ENCODE assay signal across 19 cellular contexts in the genomic region with DNA sequence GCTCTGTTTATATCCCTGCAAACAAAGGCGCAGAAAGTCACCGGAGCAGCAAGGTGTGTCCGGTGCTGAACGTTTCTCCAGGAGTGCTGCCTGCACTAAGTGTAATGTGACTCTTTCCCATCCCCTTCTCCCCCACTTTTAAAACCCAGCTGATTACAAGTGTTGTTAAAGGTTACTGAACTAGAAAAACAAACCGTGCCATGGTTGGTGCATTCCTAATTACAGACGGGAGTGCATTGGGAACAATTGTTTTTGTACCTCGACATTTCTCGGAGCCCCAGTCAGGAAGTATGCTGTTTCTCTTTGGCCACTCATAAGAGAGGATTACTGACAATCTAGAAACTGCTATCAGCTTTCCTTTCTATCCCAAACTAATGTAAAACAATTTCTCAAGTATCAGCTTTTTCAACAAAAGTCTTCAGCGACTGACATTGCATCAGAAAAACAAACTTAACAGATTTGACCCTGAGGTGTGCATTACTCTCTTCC.
DNase-seq lines count a peak whose midpoint lies in the region; ATAC-seq and TF ChIP-seq lines count a peak whose summit lies in the region.
"Had no signal": no experiment of that assay in that cellular context is flagged by ENCODE, and none has a peak within 500 bp of the region (broad histone marks: within the 10 kb centered on the region; RNA-seq: fewer than 3 reads in every experiment).

No MANE protein-coding gene starts in this region.

- H3K4me3 Mint-ChIP-seq in GM23338, result no peak overlapping the region
- peak overlapping the region; percentile 63 for H3K4me3 Mint-ChIP-seq in progenitor cell of endocrine pancreas (ENCODE audit: low read depth)
- H3K4me3 Mint-ChIP-seq: IgD-negative memory B cell had no signal

- H3K27ac Mint-ChIP-seq in GM23338, result no peak overlapping the region; the same call in 1 of the 2 replicates
- peak overlapping the region; percentile 89 for H3K27ac Mint-ChIP-seq in progenitor cell of endocrine pancreas
- H3K27ac Mint-ChIP-seq: IgD-negative memory B cell had no signal

- H3K27ac ChIP-seq in GM23338 (ENCODE audit: low read depth), result no peak overlapping the region
- H3K27ac ChIP-seq: brain microvascular endothelial cell, C4-2B, gastrocnemius medialis, psoas muscle, SJCRH30, transverse colon had no signal

- H3K27me3 Mint-ChIP-seq in GM23338 (ENCODE audit: insufficient read depth, low read depth, poor library complexity) (no peaks in the 10 kb centered on the region), progenitor cell of endocrine pancreas (no peaks in the 10 kb centered on the region)
- H3K27me3 Mint-ChIP-seq: IgD-negative memory B cell had no signal

- TF ChIP-seq CTCF in GM23338 (conservative IDR thresholded peaks at IDR 0.05; ENCODE audit: low read depth in 2 of 2), result no peak
- TF ChIP-seq CTCF in epithelial cell of esophagus (IDR thresholded peaks at IDR 0.05; ENCODE audit: insufficient read depth, low read depth, low read length, missing control alignments), result no peak
- no peak for TF ChIP-seq CTCF in progenitor cell of endocrine pancreas (IDR thresholded peaks at IDR 0.05; ENCODE audit: unreplicated experiment)

- no peaks in the 10 kb centered on the region for H3K79me2 ChIP-seq in GM23338 (replicated peaks; ENCODE audit: insufficient read depth)

- H3K36me3 ChIP-seq in GM23338 (ENCODE audit: insufficient read depth), result no peaks in the 10 kb centered on the region
- H3K36me3 ChIP-seq: brain microvascular endothelial cell, gastrocnemius medialis, SJCRH30, transverse colon had no signal

- DNase-seq in GM23338 (ENCODE audit: low spot score) (peak; percentile 11), NCI-H345 treated with DMSO at 0.1 percent for 48 hours (lab: John Stamatoyannopoulos, UW; ENCODE audit: unreplicated experiment) (peak; percentile 43), epithelial cell of esophagus (ENCODE audit: low read depth) (peak; percentile 15), progenitor cell of endocrine pancreas (ENCODE audit: low spot score, unreplicated experiment) (no peak), GM19238 (ENCODE audit: insufficient read length, low spot score) (no peak)
- DNase-seq in activated CD8-positive, alpha-beta memory T cell treated with anti-CD3 and anti-CD28 coated beads, Interleukin-2, amount 50 U/mL, for 4 hours, result no peak
- DNase-seq in activated CD4-positive, alpha-beta T cell treated with anti-CD3 and anti-CD28 coated beads, Interleukin-2, amount 50 U/mL, for 4 hours, result no peak
- DNase-seq: activated CD8-positive, alpha-beta memory T cell treated with anti-CD3 and anti-CD28 coated beads for 24 hours; activated gamma-delta T cell treated with Interleukin-2 at 50 U/mL for 16 hours; brain microvascular endothelial cell; gastrocnemius medialis; mucosa of descending colon; NCI-H1048; psoas muscle; SJCRH30; stimulated activated CD4-positive, alpha-beta T cell treated with anti-CD3 and anti-CD28 coated beads, Interleukin-2, amount 100 ng/mL, for 48 hours; transverse colon had no signal

- no peak overlapping the region for H3K4me3 ChIP-seq in GM23338
- H3K4me3 ChIP-seq in epithelial cell of esophagus (ENCODE audit: low read length), result no peak overlapping the region
- H3K4me3 ChIP-seq: gastrocnemius medialis, mucosa of descending colon, psoas muscle, SJCRH30, transverse colon had no signal

- H2AFZ ChIP-seq in GM23338, result peak overlapping the region; percentile 78

- no peaks in the 10 kb centered on the region for H4K20me1 ChIP-seq in GM23338 (replicated peaks; ENCODE audit: insufficient read depth)

- peaks cover 15% of the 10 kb centered on the region for H3K4me1 ChIP-seq in GM23338 (ENCODE audit: insufficient read depth)
- H3K4me1 ChIP-seq: gastrocnemius medialis, psoas muscle, SJCRH30, transverse colon had no signal

- H3K9me3 Mint-ChIP-seq in GM23338, result peaks cover 5% of the 10 kb centered on the region; the same call in 1 of the 3 replicates
- H3K9me3 Mint-ChIP-seq in progenitor cell of endocrine pancreas (ENCODE audit: low read depth), result peaks cover under 1% of the 10 kb centered on the region

- H3K4me1 Mint-ChIP-seq in GM23338 (peaks cover 18% of the 10 kb centered on the region), progenitor cell of endocrine pancreas (ENCODE audit: low read depth) (peaks cover 18% of the 10 kb centered on the region)
- H3K4me1 Mint-ChIP-seq: IgD-negative memory B cell had no signal

- no peaks in the 10 kb centered on the region for H3F3A ChIP-seq in GM23338 (replicated peaks; ENCODE audit: low read depth)

- peak overlapping the region; percentile 59; the same call in 1 of the 2 replicates for H3K4me2 ChIP-seq in GM23338

- peak; percentile 41 for ATAC-seq in GM23338
- ATAC-seq: gastrocnemius medialis, mucosa of descending colon, psoas muscle had no signal

- H3K27me3 ChIP-seq in GM23338 (ENCODE audit: insufficient read depth), result no peaks in the 10 kb centered on the region
- H3K27me3 ChIP-seq: brain microvascular endothelial cell, gastrocnemius medialis, transverse colon had no signal

- H3K36me3 Mint-ChIP-seq in GM23338 (ENCODE audit: low read depth) (peaks cover 7% of the 10 kb centered on the region; the same call in 2 of the 3 replicates), progenitor cell of endocrine pancreas (ENCODE audit: insufficient read depth) (no peaks in the 10 kb centered on the region)

- peaks cover 3% of the 10 kb centered on the region; the same call in 1 of the 2 replicates for H3K9me2 ChIP-seq in GM23338 (ENCODE audit: insufficient read depth)

TF ChIP-seq in GM23338, 12 proteins besides CTCF, POLR2A, EP300 and RAD21 (continues in another document):
- no peak for TF ChIP-seq ZNF114 (CRISPR knock-in tag; IDR thresholded peaks at IDR 0.05)
- TF ChIP-seq, protein P1, sequence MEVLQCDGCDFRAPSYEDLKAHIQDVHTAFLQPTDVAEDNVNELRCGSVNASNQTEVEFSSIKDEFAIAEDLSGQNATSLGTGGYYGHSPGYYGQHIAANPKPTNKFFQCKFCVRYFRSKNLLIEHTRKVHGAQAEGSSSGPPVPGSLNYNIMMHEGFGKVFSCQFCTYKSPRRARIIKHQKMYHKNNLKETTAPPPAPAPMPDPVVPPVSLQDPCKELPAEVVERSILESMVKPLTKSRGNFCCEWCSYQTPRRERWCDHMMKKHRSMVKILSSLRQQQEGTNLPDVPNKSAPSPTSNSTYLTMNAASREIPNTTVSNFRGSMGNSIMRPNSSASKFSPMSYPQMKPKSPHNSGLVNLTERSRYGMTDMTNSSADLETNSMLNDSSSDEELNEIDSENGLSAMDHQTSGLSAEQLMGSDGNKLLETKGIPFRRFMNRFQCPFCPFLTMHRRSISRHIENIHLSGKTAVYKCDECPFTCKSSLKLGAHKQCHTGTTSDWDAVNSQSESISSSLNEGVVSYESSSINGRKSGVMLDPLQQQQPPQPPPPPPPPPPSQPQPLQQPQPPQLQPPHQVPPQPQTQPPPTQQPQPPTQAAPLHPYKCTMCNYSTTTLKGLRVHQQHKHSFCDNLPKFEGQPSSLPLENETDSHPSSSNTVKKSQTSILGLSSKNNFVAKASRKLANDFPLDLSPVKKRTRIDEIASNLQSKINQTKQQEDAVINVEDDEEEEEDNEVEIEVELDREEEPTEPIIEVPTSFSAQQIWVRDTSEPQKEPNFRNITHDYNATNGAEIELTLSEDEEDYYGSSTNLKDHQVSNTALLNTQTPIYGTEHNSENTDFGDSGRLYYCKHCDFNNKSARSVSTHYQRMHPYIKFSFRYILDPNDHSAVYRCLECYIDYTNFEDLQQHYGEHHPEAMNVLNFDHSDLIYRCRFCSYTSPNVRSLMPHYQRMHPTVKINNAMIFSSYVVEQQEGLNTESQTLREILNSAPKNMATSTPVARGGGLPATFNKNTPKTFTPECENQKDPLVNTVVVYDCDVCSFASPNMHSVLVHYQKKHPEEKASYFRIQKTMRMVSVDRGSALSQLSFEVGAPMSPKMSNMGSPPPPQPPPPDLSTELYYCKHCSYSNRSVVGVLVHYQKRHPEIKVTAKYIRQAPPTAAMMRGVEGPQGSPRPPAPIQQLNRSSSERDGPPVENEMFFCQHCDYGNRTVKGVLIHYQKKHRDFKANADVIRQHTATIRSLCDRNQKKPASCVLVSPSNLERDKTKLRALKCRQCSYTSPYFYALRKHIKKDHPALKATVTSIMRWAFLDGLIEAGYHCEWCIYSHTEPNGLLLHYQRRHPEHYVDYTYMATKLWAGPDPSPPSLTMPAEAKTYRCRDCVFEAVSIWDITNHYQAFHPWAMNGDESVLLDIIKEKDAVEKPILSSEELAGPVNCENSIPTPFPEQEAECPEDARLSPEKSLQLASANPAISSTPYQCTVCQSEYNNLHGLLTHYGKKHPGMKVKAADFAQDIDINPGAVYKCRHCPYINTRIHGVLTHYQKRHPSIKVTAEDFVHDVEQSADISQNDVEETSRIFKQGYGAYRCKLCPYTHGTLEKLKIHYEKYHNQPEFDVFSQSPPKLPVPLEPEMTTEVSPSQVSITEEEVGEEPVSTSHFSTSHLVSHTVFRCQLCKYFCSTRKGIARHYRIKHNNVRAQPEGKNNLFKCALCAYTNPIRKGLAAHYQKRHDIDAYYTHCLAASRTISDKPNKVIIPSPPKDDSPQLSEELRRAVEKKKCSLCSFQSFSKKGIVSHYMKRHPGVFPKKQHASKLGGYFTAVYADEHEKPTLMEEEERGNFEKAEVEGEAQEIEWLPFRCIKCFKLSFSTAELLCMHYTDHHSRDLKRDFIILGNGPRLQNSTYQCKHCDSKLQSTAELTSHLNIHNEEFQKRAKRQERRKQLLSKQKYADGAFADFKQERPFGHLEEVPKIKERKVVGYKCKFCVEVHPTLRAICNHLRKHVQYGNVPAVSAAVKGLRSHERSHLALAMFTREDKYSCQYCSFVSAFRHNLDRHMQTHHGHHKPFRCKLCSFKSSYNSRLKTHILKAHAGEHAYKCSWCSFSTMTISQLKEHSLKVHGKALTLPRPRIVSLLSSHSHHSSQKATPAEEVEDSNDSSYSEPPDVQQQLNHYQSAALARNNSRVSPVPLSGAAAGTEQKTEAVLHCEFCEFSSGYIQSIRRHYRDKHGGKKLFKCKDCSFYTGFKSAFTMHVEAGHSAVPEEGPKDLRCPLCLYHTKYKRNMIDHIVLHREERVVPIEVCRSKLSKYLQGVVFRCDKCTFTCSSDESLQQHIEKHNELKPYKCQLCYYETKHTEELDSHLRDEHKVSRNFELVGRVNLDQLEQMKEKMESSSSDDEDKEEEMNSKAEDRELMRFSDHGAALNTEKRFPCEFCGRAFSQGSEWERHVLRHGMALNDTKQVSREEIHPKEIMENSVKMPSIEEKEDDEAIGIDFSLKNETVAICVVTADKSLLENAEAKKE (CRISPR knock-in tag; IDR thresholded peaks at IDR 0.05), result no peak
- TF ChIP-seq, protein P2, sequence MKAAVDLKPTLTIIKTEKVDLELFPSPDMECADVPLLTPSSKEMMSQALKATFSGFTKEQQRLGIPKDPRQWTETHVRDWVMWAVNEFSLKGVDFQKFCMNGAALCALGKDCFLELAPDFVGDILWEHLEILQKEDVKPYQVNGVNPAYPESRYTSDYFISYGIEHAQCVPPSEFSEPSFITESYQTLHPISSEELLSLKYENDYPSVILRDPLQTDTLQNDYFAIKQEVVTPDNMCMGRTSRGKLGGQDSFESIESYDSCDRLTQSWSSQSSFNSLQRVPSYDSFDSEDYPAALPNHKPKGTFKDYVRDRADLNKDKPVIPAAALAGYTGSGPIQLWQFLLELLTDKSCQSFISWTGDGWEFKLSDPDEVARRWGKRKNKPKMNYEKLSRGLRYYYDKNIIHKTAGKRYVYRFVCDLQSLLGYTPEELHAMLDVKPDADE (IDR thresholded peaks at IDR 0.05), result no peak

Comparison
In these comparisons a context has a peak if more than half of its experiments do, and no peak if none do; other contexts are left out.
1. DNase-seq: peak in GM23338 (single experiment), NCI-H345 treated with DMSO at 0.1 percent for 48 hours (single experiment) and epithelial cell of esophagus (single experiment); none in progenitor cell of endocrine pancreas (single experiment), GM19238 (single experiment), activated CD8-positive, alpha-beta memory T cell treated with anti-CD3 and anti-CD28 coated beads, Interleukin-2, amount 50 U/mL, for 4 hours (single experiment) and activated CD4-positive, alpha-beta T cell treated with anti-CD3 and anti-CD28 coated beads, Interleukin-2, amount 50 U/mL, for 4 hours (0 of 2).